23 cellular contexts compared by ENCODE assay signal in the genomic region with DNA sequence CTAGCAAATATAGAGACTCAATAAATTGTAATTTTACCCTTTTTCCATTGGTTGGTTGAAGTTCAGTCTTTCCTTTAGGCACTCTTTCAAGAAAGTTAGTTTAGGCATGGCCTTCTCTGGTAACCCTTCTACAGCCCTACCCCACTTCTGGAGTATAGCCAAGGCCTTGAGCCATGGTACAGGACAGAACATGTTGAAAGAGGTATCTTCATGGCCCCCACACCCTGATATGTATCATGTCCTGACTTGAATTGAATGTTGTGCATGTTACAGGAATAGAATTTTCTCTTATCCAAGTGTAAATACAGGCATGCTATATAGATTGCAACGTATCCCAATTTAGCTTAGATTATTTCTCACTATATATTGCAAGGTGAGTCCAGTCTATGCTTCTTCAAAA.
DNase-seq lines count a peak whose midpoint lies in the region; ATAC-seq and TF ChIP-seq lines count a peak whose summit lies in the region.
"Had no signal": no experiment of that assay in that cellular context is flagged by ENCODE, and none has a peak within 500 bp of the region (broad histone marks: within the 10 kb centered on the region; RNA-seq: fewer than 3 reads in every experiment).

No MANE protein-coding gene starts in this region.

- no peak overlapping the region for H3K4ac ChIP-seq in mesenchymal stem cell (ENCODE audit: low read depth in 1 of 2, low read length in 2 of 2)

- no peak overlapping the region for H2BK5ac ChIP-seq in mesenchymal stem cell (ENCODE audit: low read depth, low read length, poor library complexity, severe bottlenecking)

- no peak overlapping the region for H3K4me2 ChIP-seq in mesenchymal stem cell (ENCODE audit: low read length, poor library complexity, severe bottlenecking)

- H2BK120ac ChIP-seq in mesenchymal stem cell (ENCODE audit: low read depth, low read length), result no peak overlapping the region

- no peaks in the 10 kb centered on the region for H3K9me3 Mint-ChIP-seq in activated CD4-positive, alpha-beta T cell treated with anti-CD3 and anti-CD28 coated beads for 36 hours (ENCODE audit: low read depth)
- H3K9me3 Mint-ChIP-seq: activated B cell treated with CpG ODN at 0.5 μM for 24 hours; activated naive CD4-positive, alpha-beta T cell treated with anti-CD3 and anti-CD28 coated beads, Interleukin-2, amount 10 ng/mL, durations not matched to agents 7 days and 5 days; activated T-cell treated with anti-CD3 and anti-CD28 coated beads, Interleukin-2, amount 50 U/mL, for 24 hours; central memory CD8-positive, alpha-beta T cell; HFFc6; stimulated activated effector memory CD8-positive, alpha-beta T cell treated with anti-CD3 and anti-CD28 coated beads, Interleukin-12 subunit alpha, Interleukin-12 subunit beta, amount 100 ng/mL, for 72 hours had no signal

- H3K4me3 Mint-ChIP-seq in activated CD4-positive, alpha-beta T cell treated with anti-CD3 and anti-CD28 coated beads for 36 hours, result no peak overlapping the region
- H3K4me3 Mint-ChIP-seq: activated B cell treated with CpG ODN at 0.5 μM for 24 hours; activated naive CD4-positive, alpha-beta T cell treated with anti-CD3 and anti-CD28 coated beads, Interleukin-2, amount 10 ng/mL, durations not matched to agents 7 days and 5 days; activated T-cell treated with anti-CD3 and anti-CD28 coated beads, Interleukin-2, amount 50 U/mL, for 24 hours; central memory CD8-positive, alpha-beta T cell; HFFc6; stimulated activated effector memory CD8-positive, alpha-beta T cell treated with anti-CD3 and anti-CD28 coated beads, Interleukin-12 subunit alpha, Interleukin-12 subunit beta, amount 100 ng/mL, for 72 hours had no signal

- peaks cover 19% of the 10 kb centered on the region for H3K79me1 ChIP-seq in mesenchymal stem cell (replicated peaks; ENCODE audit: low read length, poor library complexity, severe bottlenecking)

- no peak overlapping the region for H2BK15ac ChIP-seq in mesenchymal stem cell (ENCODE audit: low read depth, poor library complexity, severe bottlenecking)

- DNase-seq in activated CD4-positive, alpha-beta T cell treated with anti-CD3 and anti-CD28 coated beads for 36 hours, result no peak
- no peak for DNase-seq in activated CD4-positive, alpha-beta T cell treated with anti-CD3 and anti-CD28 coated beads for 48 hours
- DNase-seq in coronary artery (ENCODE audit: low spot score) (no peak), mesenchymal stem cell (no peak), ureter (ENCODE audit: low spot score) (peak; percentile 60), NCI-H82 treated with DMSO at 0.1 percent for 48 hours (lab: John Stamatoyannopoulos, UW; ENCODE audit: unreplicated experiment) (no peak)
- DNase-seq in central memory CD4-positive, alpha-beta T cell, result no peak
- DNase-seq: activated B cell treated with CpG ODN at 0.5 μM for 24 hours; activated CD8-positive, alpha-beta memory T cell treated with anti-CD3 and anti-CD28 coated beads for 24 hours; activated naive CD4-positive, alpha-beta T cell treated with anti-CD3 and anti-CD28 coated beads, Interleukin-2, amount 10 ng/mL, durations not matched to agents 7 days and 5 days; activated T-cell treated with anti-CD3 and anti-CD28 coated beads, Interleukin-2, amount 50 U/mL, for 24 hours; anterior cingulate cortex; HFFc6; mucosa of descending colon; NCI-H1092 treated with DMSO at 0.1 percent for 48 hours; NCI-H1930; NCI-H82; SHP77; stimulated activated CD4-positive, alpha-beta T cell treated with anti-CD3 and anti-CD28 coated beads, Interleukin-1b, Interleukin-23, amount 100 ng/mL, for 48 hours; testis had no signal

- intact Hi-C loops in activated CD4-positive, alpha-beta T cell treated with anti-CD3 and anti-CD28 coated beads for 36 hours (cut with DNase I, micrococcal nuclease), result loop anchor here (1.0 to 10.0 kb wide), 4 partner anchors 9 to 866 kb away; no protein-coding TSS in a partner anchor

- H3K18ac ChIP-seq in mesenchymal stem cell (ENCODE audit: low read depth in 1 of 2, low read length in 2 of 2), result peak overlapping the region in 1 of 2 experiments; percentile 34

- POLR2A ChIA-PET in activated CD4-positive, alpha-beta T cell treated with anti-CD3 and anti-CD28 coated beads for 36 hours (lab: Charles Lee), result no interaction called here

- H4K8ac ChIP-seq in mesenchymal stem cell (ENCODE audit: low read length), result no peak overlapping the region

- no peak overlapping the region for H2AFZ ChIP-seq in mesenchymal stem cell (ENCODE audit: low read depth, low read length)

- H2BK12ac ChIP-seq in mesenchymal stem cell (ENCODE audit: low read length in 2 of 2), result no peak overlapping the region

- no peak overlapping the region for H2AK5ac ChIP-seq in mesenchymal stem cell (ENCODE audit: low read length, severe bottlenecking)

- no peaks in the 10 kb centered on the region for H3K9me3 ChIP-seq in mesenchymal stem cell (ENCODE audit: control insufficient read depth, low read length)
- H3K9me3 ChIP-seq: mucosa of descending colon, testis had no signal

- peaks cover 52% of the 10 kb centered on the region for H3K4me1 Mint-ChIP-seq in activated CD4-positive, alpha-beta T cell treated with anti-CD3 and anti-CD28 coated beads for 36 hours
- H3K4me1 Mint-ChIP-seq: activated B cell treated with CpG ODN at 0.5 μM for 24 hours; activated naive CD4-positive, alpha-beta T cell treated with anti-CD3 and anti-CD28 coated beads, Interleukin-2, amount 10 ng/mL, durations not matched to agents 7 days and 5 days; central memory CD8-positive, alpha-beta T cell had no signal

- peaks cover 7% of the 10 kb centered on the region for H3K36me3 Mint-ChIP-seq in activated CD4-positive, alpha-beta T cell treated with anti-CD3 and anti-CD28 coated beads for 36 hours (ENCODE audit: low read depth)

- H3K36me3 ChIP-seq in mesenchymal stem cell (ENCODE audit: control insufficient read depth in 1 of 2, insufficient read depth in 2 of 2, low read depth in 1 of 2, low read length in 2 of 2), result no peaks in the 10 kb centered on the region

- H3K27ac Mint-ChIP-seq in activated CD4-positive, alpha-beta T cell treated with anti-CD3 and anti-CD28 coated beads for 36 hours, result no peak overlapping the region
- H3K27ac Mint-ChIP-seq: activated B cell treated with CpG ODN at 0.5 μM for 24 hours; activated naive CD4-positive, alpha-beta T cell treated with anti-CD3 and anti-CD28 coated beads, Interleukin-2, amount 10 ng/mL, durations not matched to agents 7 days and 5 days; activated T-cell treated with anti-CD3 and anti-CD28 coated beads, Interleukin-2, amount 50 U/mL, for 24 hours; HFFc6; stimulated activated effector memory CD8-positive, alpha-beta T cell treated with anti-CD3 and anti-CD28 coated beads, Interleukin-12 subunit alpha, Interleukin-12 subunit beta, amount 100 ng/mL, for 72 hours had no signal

- H3K27me3 Mint-ChIP-seq in activated CD4-positive, alpha-beta T cell treated with anti-CD3 and anti-CD28 coated beads for 36 hours, result no peaks in the 10 kb centered on the region
- H3K27me3 Mint-ChIP-seq: activated B cell treated with CpG ODN at 0.5 μM for 24 hours; activated naive CD4-positive, alpha-beta T cell treated with anti-CD3 and anti-CD28 coated beads, Interleukin-2, amount 10 ng/mL, durations not matched to agents 7 days and 5 days; activated T-cell treated with anti-CD3 and anti-CD28 coated beads, Interleukin-2, amount 50 U/mL, for 24 hours; central memory CD8-positive, alpha-beta T cell had no signal

- H3K27ac ChIP-seq in coronary artery (peak overlapping the region; percentile 52 to 57), mesenchymal stem cell (ENCODE audit: low read length, poor library complexity, severe bottlenecking) (no peak overlapping the region)
- H3K27ac ChIP-seq: testis had no signal

- H3K14ac ChIP-seq in mesenchymal stem cell (ENCODE audit: low read length in 2 of 2), result no peak overlapping the region

- H3K27me3 ChIP-seq in mesenchymal stem cell (ENCODE audit: control insufficient read depth in 1 of 2, insufficient read depth in 1 of 2, low read length in 2 of 2), result no peaks in the 10 kb centered on the region
- H3K27me3 ChIP-seq: testis had no signal

- TF ChIP-seq CTCF in coronary artery (IDR thresholded peaks at IDR 0.05), result no peak

- WGBS in mesenchymal stem cell, result 74% methylated on average over 1 of the region's 1 CpG

- peaks cover 5% of the 10 kb centered on the region for H3K4me1 ChIP-seq in mesenchymal stem cell (ENCODE audit: control insufficient read depth, insufficient read depth, low read depth, low read length)
- H3K4me1 ChIP-seq: testis had no signal

- ATAC-seq in activated CD4-positive, alpha-beta T cell treated with anti-CD3 and anti-CD28 coated beads for 36 hours, result peak; percentile 13
- ATAC-seq in GM21381 (IDR thresholded peaks at IDR 0.05; ENCODE audit: unreplicated experiment), result no peak
- ATAC-seq: mucosa of descending colon had no signal

- H4K91ac ChIP-seq in mesenchymal stem cell (ENCODE audit: low read length), result no peak overlapping the region

- CTCF ChIA-PET in activated CD4-positive, alpha-beta T cell treated with anti-CD3 and anti-CD28 coated beads for 36 hours (lab: Charles Lee), result no interaction called here

- H3K9ac ChIP-seq in mesenchymal stem cell (ENCODE audit: low read length), result peak overlapping the region; percentile 61

- H3K23ac ChIP-seq in mesenchymal stem cell (ENCODE audit: low read length in 2 of 2), result no peak overlapping the region

- H3K4me3 ChIP-seq in coronary artery, result no peak overlapping the region
- no peak overlapping the region for H3K4me3 ChIP-seq in mesenchymal stem cell (ENCODE audit: insufficient read depth in 1 of 2, low read depth in 1 of 2, low read length in 2 of 2)
- H3K4me3 ChIP-seq: mucosa of descending colon, testis had no signal
